Comparison of ENCODE assay signal across 1 cellular context in the genomic region with DNA sequence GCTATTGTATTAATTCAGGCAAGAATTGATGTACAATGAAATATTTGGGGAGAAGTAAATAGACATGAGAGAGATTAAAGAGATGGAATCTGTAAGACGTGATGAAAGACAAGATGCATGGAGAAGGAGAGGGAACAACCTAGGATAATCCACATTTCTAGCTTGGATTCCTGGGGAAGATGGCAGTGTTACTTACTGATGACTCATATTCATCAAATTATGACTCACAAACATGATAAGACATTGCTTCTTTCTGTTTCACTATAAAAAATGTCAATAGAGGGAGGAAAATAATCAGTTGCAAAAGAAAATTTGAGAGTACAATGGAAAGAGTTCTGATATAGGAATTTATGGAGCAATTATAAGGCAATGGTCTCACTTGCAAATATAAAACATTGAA.
TF ChIP-seq lines count a peak whose summit lies in the region.

No MANE protein-coding gene starts in this region.

TF ChIP-seq in endothelial cell of umbilical vein, 7 proteins besides CTCF, POLR2A, EP300 and RAD21 (continued from another document):
- no peak for TF ChIP-seq EZH2 (IDR thresholded peaks at IDR 0.05; ENCODE audit: borderline replicate concordance, low read depth, low read length, severe bottlenecking)
- TF ChIP-seq JUN (IDR thresholded peaks at IDR 0.05; ENCODE audit: borderline replicate concordance, insufficient read depth, insufficient read length, low read depth), result peak; percentile 22
- no peak for TF ChIP-seq POLR2AphosphoS5 (IDR thresholded peaks at IDR 0.05; ENCODE audit: insufficient read depth, low read depth, low read length)
- TF ChIP-seq GATA2 (IDR thresholded peaks at IDR 0.05; ENCODE audit: insufficient read depth, insufficient read length, low read depth, low read length), result no peak
